Comparison of ENCODE assay signal across 11 cellular contexts in the genomic region with DNA sequence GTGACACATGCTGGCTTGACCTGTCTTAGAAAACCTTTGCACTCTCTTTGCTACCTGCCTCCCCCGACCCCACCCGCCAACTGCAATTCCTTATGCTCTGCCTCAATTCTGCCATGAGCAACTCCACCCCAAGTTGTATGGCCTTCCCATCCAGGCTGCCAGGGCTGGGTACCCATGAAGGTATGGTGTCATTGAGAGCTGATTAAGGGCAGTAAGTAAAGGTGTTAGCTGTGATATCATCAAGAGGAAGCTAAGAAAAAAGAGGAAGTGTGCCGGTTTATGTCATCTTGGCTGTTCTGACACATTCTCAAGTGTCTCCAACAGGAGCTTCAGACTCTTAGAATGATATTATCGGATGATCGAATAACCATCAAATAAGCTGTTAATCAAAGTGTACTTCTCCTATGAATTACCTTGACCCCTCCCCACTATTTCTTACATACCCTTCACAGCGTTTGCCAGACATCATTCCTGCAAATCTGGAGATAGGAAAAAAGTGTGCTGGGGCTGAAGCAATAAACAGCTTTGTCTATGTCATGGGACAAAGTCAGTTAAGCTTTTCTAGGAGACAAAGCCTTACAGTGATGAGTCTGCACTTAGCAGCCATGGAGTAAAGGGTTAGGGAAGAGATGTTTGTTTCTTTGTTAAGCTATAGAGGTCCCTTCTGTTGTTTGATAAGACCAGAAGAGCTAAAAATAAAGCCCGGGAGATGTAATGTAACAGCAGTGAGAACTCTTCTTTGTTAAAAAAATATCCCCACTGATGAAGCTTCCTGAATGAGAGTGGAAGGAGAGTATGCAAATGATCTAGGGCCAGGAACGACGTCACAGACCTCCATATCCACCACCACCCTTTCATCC. TPM values are rescaled to one million over a fixed set of nuclear protein-coding genes. Genes with fewer than 3 reads are reported as not detected.
DNase-seq lines count a peak whose midpoint lies in the region; ATAC-seq and TF ChIP-seq lines count a peak whose summit lies in the region.
"Had no signal": no experiment of that assay in that cellular context is flagged by ENCODE, and none has a peak within 500 bp of the region (broad histone marks: within the 10 kb centered on the region; RNA-seq: fewer than 3 reads in every experiment).

No MANE protein-coding gene starts in this region.

- H3K27ac ChIP-seq in gastrocnemius medialis (no peak overlapping the region), coronary artery (no peak overlapping the region)

- in situ Hi-C loops in gastrocnemius medialis (cut with MboI; ENCODE audit: low sequenced_read_pairs in 4 of 4): no loop called here

- no peaks in the 10 kb centered on the region for H3K27me3 ChIP-seq in gastrocnemius medialis

- no peaks in the 10 kb centered on the region for H3K4me1 ChIP-seq in gastrocnemius medialis

- TF ChIP-seq CTCF in gastrocnemius medialis (IDR thresholded peaks at IDR 0.05 in 4 of 5, conservative IDR thresholded peaks at IDR 0.05 in 1 of 5): no peak
- TF ChIP-seq CTCF in coronary artery (IDR thresholded peaks at IDR 0.05): no peak

- no peaks in the 10 kb centered on the region for H3K36me3 ChIP-seq in gastrocnemius medialis

- TF ChIP-seq POLR2A in gastrocnemius medialis (IDR thresholded peaks at IDR 0.05): no peak

- DNase-seq in SKM-1 (lab: John Stamatoyannopoulos, UW; ENCODE audit: unreplicated experiment) (peak; percentile 92), pons (ENCODE audit: low spot score) (peak; percentile 68), SHP77 treated with DMSO at 0.1 percent for 48 hours (lab: John Stamatoyannopoulos, UW) (no peak), gastrocnemius medialis (no peak), coronary artery (ENCODE audit: low spot score) (no peak)
- DNase-seq in activated CD4-positive, alpha-beta T cell treated with anti-CD3 and anti-CD28 coated beads for 4 hours: no peak
- DNase-seq: activated naive CD8-positive, alpha-beta T cell treated with anti-CD3 and anti-CD28 coated beads, Interleukin-2, amount 50 U/mL, for 24 hours; IMR-90; nephron progenitor cell had no signal

- intact Hi-C loops in gastrocnemius medialis (cut with DNase I; ENCODE audit: low total_unique reads): no loop called here

- no peak overlapping the region for H3K4me3 ChIP-seq in gastrocnemius medialis
- H3K4me3 ChIP-seq in coronary artery: no peak overlapping the region

- ATAC-seq in GM18520 (IDR thresholded peaks at IDR 0.05; ENCODE audit: unreplicated experiment) (peak; percentile 86), HG03175 (IDR thresholded peaks at IDR 0.05; ENCODE audit: unreplicated experiment) (peak; percentile 96), gastrocnemius medialis (no peak)
- ATAC-seq: activated naive CD8-positive, alpha-beta T cell treated with anti-CD3 and anti-CD28 coated beads, Interleukin-2, amount 50 U/mL, for 24 hours had no signal

- no peaks in the 10 kb centered on the region for H3K9me3 ChIP-seq in gastrocnemius medialis

RNA-seq across cellular contexts. Expression of a gene that starts 40.4 kb away (rescaled TPM):
- 10 to 100 TPM; 53.6 to 67.7 (median 61.3) TPM for total RNA-seq in gastrocnemius medialis

Comparison
In these comparisons a context has a peak if more than half of its experiments do, and no peak if none do; other contexts are left out.
1. ATAC-seq: peak in GM18520 (single experiment) and HG03175 (single experiment); none in gastrocnemius medialis (0 of 2).
2. DNase-seq: peak in SKM-1 (single experiment) and pons (single experiment); none in SHP77 treated with DMSO at 0.1 percent for 48 hours (single experiment), gastrocnemius medialis (0 of 2), activated CD4-positive, alpha-beta T cell treated with anti-CD3 and anti-CD28 coated beads for 4 hours (0 of 2) and coronary artery (single experiment).